10 cellular contexts compared by ENCODE assay signal in genomic region chr1:115134850-115135484, GRCh38. TPM values are rescaled to one million over a fixed set of nuclear protein-coding genes. Genes with fewer than 3 reads are reported as not detected.
DNase-seq lines count a peak whose midpoint lies in the region; ATAC-seq and TF ChIP-seq lines count a peak whose summit lies in the region.
"Had no signal": no experiment of that assay in that cellular context is flagged by ENCODE, and none has a peak within 500 bp of the region (broad histone marks: within the 10 kb centered on the region; RNA-seq: fewer than 3 reads in every experiment).

No MANE protein-coding gene starts in this region.

- H3K23ac ChIP-seq in mesendoderm (ENCODE audit: low read length) = no peak overlapping the region

- H3K79me1 ChIP-seq in mesendoderm (ENCODE audit: low read length) = no peaks in the 10 kb centered on the region

- DNase-seq in AG08395 (ENCODE audit: low spot score) (peak; percentile 90), LHCN-M2 (ENCODE audit: low read depth) (peak; percentile 72), coronary artery (ENCODE audit: low spot score) (peak; percentile 89), mesendoderm (peak; percentile 62), cerebellar cortex (ENCODE audit: low spot score) (no peak), NCI-H1930 (lab: John Stamatoyannopoulos, UW) (no peak)
- no peak for DNase-seq in effector CD4-positive, alpha-beta T cell
- DNase-seq: CD4-positive, CD25-positive, alpha-beta regulatory T cell; stimulated activated naive CD8-positive, alpha-beta T cell treated with anti-CD3 and anti-CD28 coated beads, Interleukin-15, Interleukin-2, amounts not matched to agents 100 U/mL and 50 U/mL, for 24 hours had no signal

- H3K79me2 ChIP-seq in mesendoderm (ENCODE audit: control insufficient read depth, insufficient read depth, low read length) = no peaks in the 10 kb centered on the region

- H3K4me2 ChIP-seq in mesendoderm (ENCODE audit: low read length) = no peak overlapping the region

- H2AK5ac ChIP-seq in mesendoderm (ENCODE audit: low read length) = no peak overlapping the region

- no peak overlapping the region for H2BK120ac ChIP-seq in mesendoderm (ENCODE audit: low read depth, low read length)

- peaks cover 8% of the 10 kb centered on the region for H3K4me1 ChIP-seq in mesendoderm (ENCODE audit: control insufficient read depth, low read depth, low read length)

- H3K4me3 ChIP-seq in coronary artery = peak overlapping the region; percentile 34
- no peak overlapping the region for H3K4me3 ChIP-seq in mesendoderm (ENCODE audit: low read length)

- no CpG with 5 or more reads among the region's 10 CpGs for WGBS in mesendoderm (ENCODE audit: extremely low coverage, insufficient coverage, low lambda C conversion rate)

- H3K27ac ChIP-seq in coronary artery = peak overlapping the region; percentile 83 to 90
- no peak overlapping the region for H3K27ac ChIP-seq in mesendoderm (ENCODE audit: low read depth, low read length)

- no peaks in the 10 kb centered on the region for H3K36me3 ChIP-seq in mesendoderm (ENCODE audit: control insufficient read depth, insufficient read depth, low read length)

- no peak for TF ChIP-seq CTCF in coronary artery (IDR thresholded peaks at IDR 0.05)

- H3K27me3 ChIP-seq in mesendoderm (ENCODE audit: insufficient read depth, low read length, poor library complexity) = no peaks in the 10 kb centered on the region

- H3K18ac ChIP-seq in mesendoderm (ENCODE audit: low read length) = no peak overlapping the region

- no peak for ATAC-seq in activated CD4-positive, CD25-positive, alpha-beta regulatory T cell treated with anti-CD3 and anti-CD28 coated beads, Interleukin-2, amount 50 U/mL, for 24 hours
- ATAC-seq: stimulated activated naive CD8-positive, alpha-beta T cell treated with anti-CD3 and anti-CD28 coated beads, Interleukin-15, Interleukin-2, amounts not matched to agents 100 U/mL and 50 U/mL, for 24 hours had no signal

- no peak overlapping the region for H2BK15ac ChIP-seq in mesendoderm (replicated peaks; ENCODE audit: low read depth)

- no peak overlapping the region for H4K8ac ChIP-seq in mesendoderm (ENCODE audit: low read depth, low read length)

- H3K9ac ChIP-seq in mesendoderm (ENCODE audit: low read length) = no peak overlapping the region

- H4K5ac ChIP-seq in mesendoderm (ENCODE audit: low read length) = no peak overlapping the region

- no peak overlapping the region for H3K4ac ChIP-seq in mesendoderm (ENCODE audit: low read depth, low read length)

- H3K56ac ChIP-seq in mesendoderm (ENCODE audit: low read length) = no peak overlapping the region

- no peak overlapping the region for H2BK5ac ChIP-seq in mesendoderm (ENCODE audit: low read length)

RNA-seq across cellular contexts. Expression of gene TSPAN2, which starts 45.7 kb away (rescaled TPM):
- total RNA-seq in LHCN-M2 (2014; rRNA removed) = 0.11 and 0.90 TPM in 2 replicates
- 1.0 TPM for polyA plus RNA-seq in LHCN-M2 (2012)
- polyA plus RNA-seq in mesendoderm (2013, experiment 1 of 2) = 3.9 TPM
- polyA plus RNA-seq in mesendoderm (2013, experiment 2 of 2) = 4.5 TPM

Comparison
In these comparisons a context has a peak if more than half of its experiments do, and no peak if none do; other contexts are left out.
1. DNase-seq: peak in AG08395 (single experiment), LHCN-M2 (single experiment), coronary artery (single experiment) and mesendoderm (single experiment); none in cerebellar cortex (single experiment), NCI-H1930 (0 of 2) and effector CD4-positive, alpha-beta T cell (single experiment).